15 cellular contexts compared by ENCODE assay signal in the genomic region with DNA sequence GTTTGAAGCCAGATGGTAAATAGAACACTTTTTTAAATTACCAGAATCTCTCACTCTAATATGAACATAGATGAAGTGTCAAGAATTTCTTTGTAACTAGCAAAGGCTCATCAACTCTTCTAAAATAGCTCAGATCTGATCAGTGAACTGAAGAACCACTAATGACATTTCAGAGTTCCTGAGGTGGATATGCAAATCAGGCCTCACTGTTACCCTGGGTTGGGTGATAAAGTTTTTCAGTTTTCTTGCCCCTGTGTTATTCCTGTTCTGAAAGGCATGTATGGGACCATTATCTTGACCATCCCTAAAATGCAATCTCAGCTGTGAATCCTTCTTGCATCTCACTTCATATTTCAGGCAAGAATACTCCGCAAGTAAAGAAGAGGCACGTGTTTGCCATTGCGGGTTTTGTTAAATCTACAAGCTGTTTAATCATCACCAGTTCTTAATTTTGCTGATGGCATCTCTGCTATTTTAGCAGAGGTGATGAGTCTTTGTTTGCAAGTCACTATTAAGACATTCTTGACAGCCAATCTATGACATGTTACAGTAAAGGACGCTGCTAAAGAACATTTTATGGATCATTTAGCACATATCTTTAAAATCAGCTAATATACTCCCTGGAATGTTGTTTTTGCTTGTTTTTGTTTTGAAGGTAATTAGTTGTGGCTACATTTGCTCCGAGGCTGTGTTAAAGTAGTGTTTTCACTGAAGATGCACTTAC. TPM values are rescaled to one million over a fixed set of nuclear protein-coding genes. Genes with fewer than 3 reads are reported as not detected.
DNase-seq lines count a peak whose midpoint lies in the region; ATAC-seq, FAIRE-seq and TF ChIP-seq lines count a peak whose summit lies in the region.
"Had no signal": no experiment of that assay in that cellular context is flagged by ENCODE, and none has a peak within 500 bp of the region (broad histone marks: within the 10 kb centered on the region; RNA-seq: fewer than 3 reads in every experiment).

No MANE protein-coding gene starts in this region.

- H3K4me1 Mint-ChIP-seq in nephron progenitor cell, result peaks cover 21% of the 10 kb centered on the region

- ATAC-seq in GM19455 (IDR thresholded peaks at IDR 0.05; ENCODE audit: unreplicated experiment) (peak; percentile 49), HG02852 (IDR thresholded peaks at IDR 0.05; ENCODE audit: unreplicated experiment) (peak; percentile 64), HG03565 (IDR thresholded peaks at IDR 0.05; ENCODE audit: unreplicated experiment) (peak; percentile 58)
- ATAC-seq: gastrocnemius medialis, left colon had no signal

- no peaks in the 10 kb centered on the region for H3K36me3 Mint-ChIP-seq in nephron progenitor cell (ENCODE audit: low read depth)

- H3K9me3 Mint-ChIP-seq in nephron progenitor cell, result no peaks in the 10 kb centered on the region
- H3K9me3 Mint-ChIP-seq: stimulated activated naive CD8-positive, alpha-beta T cell treated with anti-CD3 and anti-CD28 coated beads, Interleukin-15, Interleukin-2, amounts not matched to agents 100 ng/mL and 50 ng/mL, for 24 hours had no signal

- H3K27ac Mint-ChIP-seq in nephron progenitor cell, result no peak overlapping the region
- H3K27ac Mint-ChIP-seq: stimulated activated naive CD8-positive, alpha-beta T cell treated with anti-CD3 and anti-CD28 coated beads, Interleukin-15, Interleukin-2, amounts not matched to agents 100 ng/mL and 50 ng/mL, for 24 hours had no signal

- no peak for TF ChIP-seq CTCF in RWPE1 (conservative IDR thresholded peaks at IDR 0.05; ENCODE audit: low read depth)
- no peak for TF ChIP-seq CTCF in nephron progenitor cell (IDR thresholded peaks at IDR 0.05)

- CTCF ChIA-PET in RWPE1 (lab: Yijun Ruan, JAX), result interaction anchor here (1.0 kb wide), 1 partner anchor 48 kb away, joined by 4 read pairs; no protein-coding TSS in a partner anchor

- no peak overlapping the region for H3K4me3 Mint-ChIP-seq in nephron progenitor cell
- H3K4me3 Mint-ChIP-seq: stimulated activated naive CD8-positive, alpha-beta T cell treated with anti-CD3 and anti-CD28 coated beads, Interleukin-15, Interleukin-2, amounts not matched to agents 100 ng/mL and 50 ng/mL, for 24 hours had no signal

- no peaks in the 10 kb centered on the region for H3K27me3 Mint-ChIP-seq in nephron progenitor cell (ENCODE audit: low read depth, poor library complexity)
- H3K27me3 Mint-ChIP-seq: stimulated activated naive CD8-positive, alpha-beta T cell treated with anti-CD3 and anti-CD28 coated beads, Interleukin-15, Interleukin-2, amounts not matched to agents 100 ng/mL and 50 ng/mL, for 24 hours had no signal

- FAIRE-seq in GM12892 (lab: Jason Lieb, UNC), result peak; percentile 87

- TF ChIP-seq POLR2A in GM12892 (IDR thresholded peaks at IDR 0.05; ENCODE audit: low read depth, low read length), result no peak

- no peak for DNase-seq in GM12892 (ENCODE audit: insufficient read length)
- DNase-seq in RWPE1 (ENCODE audit: low spot score), result no peak
- DNase-seq in activated T-cell treated with anti-CD3 and anti-CD28 coated beads, Interleukin-2, amount 50 U/mL, for 48 hours, result no peak
- no peak for DNase-seq in nephron progenitor cell
- DNase-seq in NCI-H146 treated with DMSO at 0.1 percent for 48 hours (lab: John Stamatoyannopoulos, UW; ENCODE audit: unreplicated experiment), result no peak
- DNase-seq: activated CD8-positive, alpha-beta memory T cell treated with anti-CD3 and anti-CD28 coated beads for 24 hours; dermis blood vessel endothelial cell; EL; gastrocnemius medialis; left colon; NCI-H2081 treated with DMSO at 0.1 percent for 48 hours had no signal

- POLR2A ChIA-PET in RWPE1 (lab: Yijun Ruan, JAX; ENCODE audit: low non-redundant PET), result no interaction called here

- no peak overlapping the region for H3K27ac ChIP-seq in RWPE1

RNA-seq across cellular contexts. Expression of a gene that starts 47.9 kb away (rescaled TPM):
- polyA plus RNA-seq in GM12892 (2012; ENCODE audit: missing spikeins), result 0.85 TPM
